ENCODE assay signal across 10 cellular contexts in genomic region chr6:144314003-144314485, GRCh38. TPM values are rescaled to one million over a fixed set of nuclear protein-coding genes. Genes with fewer than 3 reads are reported as not detected.
DNase-seq lines count a peak whose midpoint lies in the region; TF ChIP-seq lines count a peak whose summit lies in the region.
"Had no signal": no experiment of that assay in that cellular context is flagged by ENCODE, and none has a peak within 500 bp of the region (broad histone marks: within the 10 kb centered on the region; RNA-seq: fewer than 3 reads in every experiment).

No MANE protein-coding gene starts in this region.

- no peaks in the 10 kb centered on the region for H3K9me3 ChIP-seq in right atrium auricular region

- no peaks in the 10 kb centered on the region for H3K27me3 ChIP-seq in right atrium auricular region

- H3K4me3 Mint-ChIP-seq in Calu3 (ENCODE audit: low read depth, unreplicated experiment), result no peak overlapping the region
- peak overlapping the region in 1 of 5 experiments; percentile 16 for H3K4me3 Mint-ChIP-seq in brain
- no peak overlapping the region for H3K4me3 Mint-ChIP-seq in endothelial cell (ENCODE audit: unreplicated experiment)

- CTCF ChIA-PET in Calu3 (lab: Charles Lee), result interaction anchor here (0.6 kb wide), 1 partner anchor 24 kb away, joined by 3 read pairs; no protein-coding TSS in a partner anchor

- DNase-seq in Calu3 (peak; percentile 54), right atrium auricular region (ENCODE audit: low spot score) (peak; percentile 77), putamen (ENCODE audit: low spot score) (peak; percentile 27), endothelial cell (ENCODE audit: low spot score) (no peak), HUDEP-2 (lab: John Stamatoyannopoulos, UW; ENCODE audit: unreplicated experiment in 76 of 76) (no peak), NCI-H82 treated with DMSO at 0.1 percent for 48 hours (lab: John Stamatoyannopoulos, UW; ENCODE audit: unreplicated experiment) (no peak), NOMO-1 treated with dmso at 0.1 percent for 144 hours (lab: John Stamatoyannopoulos, UW; ENCODE audit: unreplicated experiment) (no peak)
- DNase-seq: NCI-H2029 treated with DMSO at 0.1 percent for 48 hours had no signal

- H3K9me3 Mint-ChIP-seq in Calu3 (ENCODE audit: low read depth, unreplicated experiment) (no peaks in the 10 kb centered on the region), brain (no peaks in the 10 kb centered on the region), endothelial cell (ENCODE audit: unreplicated experiment) (no peaks in the 10 kb centered on the region)

- H3K27ac Mint-ChIP-seq in Calu3 (ENCODE audit: unreplicated experiment) (no peak overlapping the region), brain (peak overlapping the region in 4 of 5 experiments; percentile 5 to 66 (median 18)), endothelial cell (ENCODE audit: unreplicated experiment) (no peak overlapping the region)

- intact Hi-C loops in Calu3 (cut with micrococcal nuclease; ENCODE audit: unreplicated experiment), result no loop called here

- no peaks in the 10 kb centered on the region for H3K36me3 Mint-ChIP-seq in Calu3 (ENCODE audit: insufficient read depth, unreplicated experiment)
- H3K36me3 Mint-ChIP-seq in brain, result peaks cover 10% of the 10 kb centered on the region
- H3K36me3 Mint-ChIP-seq in endothelial cell (ENCODE audit: low read depth, unreplicated experiment), result peaks cover 12% of the 10 kb centered on the region

- peaks cover 4% of the 10 kb centered on the region for H3K36me3 ChIP-seq in right atrium auricular region

- H3K4me1 Mint-ChIP-seq in Calu3 (ENCODE audit: low read depth, unreplicated experiment), result peaks cover 37% of the 10 kb centered on the region
- peaks cover 34% of the 10 kb centered on the region for H3K4me1 Mint-ChIP-seq in brain
- H3K4me1 Mint-ChIP-seq in endothelial cell (ENCODE audit: unreplicated experiment), result peaks cover 31% of the 10 kb centered on the region

- no peak for TF ChIP-seq CTCF in Calu3 (IDR thresholded peaks at IDR 0.05; ENCODE audit: unreplicated experiment)
- TF ChIP-seq CTCF in brain (conservative IDR thresholded peaks at IDR 0.05), result no peak
- no peak for TF ChIP-seq CTCF in right atrium auricular region (IDR thresholded peaks at IDR 0.05)
- TF ChIP-seq CTCF in endothelial cell (IDR thresholded peaks at IDR 0.05; ENCODE audit: unreplicated experiment), result no peak

- H3K4me3 ChIP-seq in right atrium auricular region, result no peak overlapping the region
- H3K4me3 ChIP-seq: SK-N-MC had no signal

- no peaks in the 10 kb centered on the region for H3K27me3 Mint-ChIP-seq in Calu3 (ENCODE audit: unreplicated experiment)
- H3K27me3 Mint-ChIP-seq in brain, result no peaks in the 10 kb centered on the region
- no peaks in the 10 kb centered on the region for H3K27me3 Mint-ChIP-seq in endothelial cell (ENCODE audit: unreplicated experiment)

- peak overlapping the region; percentile 22 to 63 for H3K27ac ChIP-seq in right atrium auricular region
- H3K27ac ChIP-seq: SK-N-MC had no signal

- no TSS peak for BruUV-seq in Calu3 (replicated peaks; lab: Mats Ljungman, UMichigan)

- peaks cover 0 to 40% of the 10 kb centered on the region in 2 donors for H3K4me1 ChIP-seq in right atrium auricular region

RNA-seq across cellular contexts. Expression of gene UTRN, which starts 28.9 kb away (rescaled TPM):
- total RNA-seq in Calu3 (2022), result 89.4 and 109 TPM in 2 replicates
- polyA plus RNA-seq in brain (ENCODE audit: insufficient read depth, low read depth, low replicate concordance), result 4.1 TPM
- total RNA-seq in right atrium auricular region, result 10 to 100 TPM; 57.5 to 75.8 TPM
- 164 TPM for total RNA-seq in endothelial cell (ENCODE audit: unreplicated experiment)

Comparison
In these comparisons a context has a peak if more than half of its experiments do, and no peak if none do; other contexts are left out.
1. DNase-seq: peak in Calu3 (single experiment), right atrium auricular region (single experiment) and putamen (single experiment); none in endothelial cell (single experiment), HUDEP-2 (0 of 76), NCI-H82 treated with DMSO at 0.1 percent for 48 hours (single experiment) and NOMO-1 treated with dmso at 0.1 percent for 144 hours (single experiment).
2. H3K27ac Mint-ChIP-seq: peak in brain (4 of 5); none in Calu3 (single experiment) and endothelial cell (single experiment).